1 cellular context compared by ENCODE assay signal in genomic region chr5:177723831-177724485, GRCh38. TPM values are rescaled to one million over a fixed set of nuclear protein-coding genes. Genes with fewer than 3 reads are reported as not detected.
"Had no signal": no experiment of that assay in that cellular context is flagged by ENCODE, and none has a peak within 500 bp of the region (broad histone marks: within the 10 kb centered on the region; RNA-seq: fewer than 3 reads in every experiment).

No MANE protein-coding gene starts in this region.

RNA-seq across cellular contexts. Expression of gene FAM153A, which starts 58.7 kb away (rescaled TPM):
- total RNA-seq: astrocyte had no signal
